8 cellular contexts compared by ENCODE assay signal in the genomic region with DNA sequence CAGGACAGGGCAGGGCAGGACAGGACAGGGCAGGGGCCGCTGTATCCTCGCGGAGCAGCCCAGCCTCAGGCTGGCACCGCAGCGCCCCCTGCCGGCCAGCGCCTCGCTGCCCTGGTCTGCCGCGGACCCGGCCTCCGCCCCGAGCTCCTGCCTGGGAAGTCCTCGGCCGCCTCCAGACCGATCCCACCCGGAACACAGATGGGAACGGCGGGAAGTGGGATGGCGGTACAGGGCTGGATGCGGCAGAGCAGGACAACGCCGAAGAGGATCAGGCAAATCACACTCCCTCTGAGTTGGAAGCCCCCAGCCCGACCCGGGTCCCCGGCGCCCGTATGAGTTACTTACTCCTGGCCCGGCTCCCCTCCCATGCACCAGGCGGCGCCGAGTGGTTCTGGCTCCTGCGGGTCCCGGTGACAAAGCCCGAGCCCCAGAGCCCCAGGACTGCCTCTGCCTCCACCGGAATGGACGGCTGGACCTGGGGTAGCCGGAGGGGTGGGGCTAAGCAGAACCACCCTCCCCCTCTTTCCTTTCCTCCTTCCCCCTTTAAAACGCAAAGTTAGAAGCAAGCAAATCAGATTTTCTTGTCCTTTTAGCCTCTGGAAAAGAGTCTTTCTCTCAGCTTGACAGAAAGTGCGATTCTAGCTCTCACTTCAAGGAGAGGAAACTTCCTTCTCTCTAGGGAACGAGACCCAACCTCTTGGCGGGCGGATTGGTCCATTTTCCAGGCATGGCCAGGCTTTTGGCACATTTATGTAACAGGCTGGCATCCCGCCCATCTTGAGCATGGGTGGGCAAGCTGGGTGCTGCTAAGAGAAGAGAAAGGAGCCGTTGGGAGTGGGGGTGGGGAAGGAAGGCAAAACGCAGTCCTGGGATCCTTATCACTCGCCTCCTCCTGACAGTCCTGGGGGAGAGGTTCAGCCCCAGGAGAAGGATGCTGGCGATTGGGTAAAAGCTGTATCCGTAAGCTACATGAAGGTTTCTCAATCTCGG. TPM values are rescaled to one million over a fixed set of nuclear protein-coding genes. Genes with fewer than 3 reads are reported as not detected.
DNase-seq lines count a peak whose midpoint lies in the region; ATAC-seq and TF ChIP-seq lines count a peak whose summit lies in the region.

A gene with protein sequence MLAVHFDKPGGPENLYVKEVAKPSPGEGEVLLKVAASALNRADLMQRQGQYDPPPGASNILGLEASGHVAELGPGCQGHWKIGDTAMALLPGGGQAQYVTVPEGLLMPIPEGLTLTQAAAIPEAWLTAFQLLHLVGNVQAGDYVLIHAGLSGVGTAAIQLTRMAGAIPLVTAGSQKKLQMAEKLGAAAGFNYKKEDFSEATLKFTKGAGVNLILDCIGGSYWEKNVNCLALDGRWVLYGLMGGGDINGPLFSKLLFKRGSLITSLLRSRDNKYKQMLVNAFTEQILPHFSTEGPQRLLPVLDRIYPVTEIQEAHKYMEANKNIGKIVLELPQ (minus strand): TSS at position 449 of the 990 bp plus-strand sequence. CDS start 508 bp downstream, outside the sequence.

- H3K4me1 ChIP-seq in spleen = peaks cover 6 to 51% (median 24%) of the 10 kb centered on the region in 6 donors

- 2 to 6% (median 4%) methylated on average over 33 to 50 of the region's 50 CpGs for WGBS in spleen, 5 donors

- POLR2A ChIA-PET in AG04449 (lab: Yijun Ruan, JAX) = interaction anchor here (0.6 to 2.3 kb wide), 17 partner anchors 8 to 608 kb away, joined by 3 to 26 read pairs (median 4); partner anchors contain the start of genes ATAD2B, FAM228B, SF3B6 and UBXN2A

- TF ChIP-seq CTCF in AG04449 (IDR thresholded peaks at IDR 0.05; ENCODE audit: insufficient read depth, low read length, missing control alignments) (peak; percentile 95), WERI-Rb-1 (IDR thresholded peaks at IDR 0.05; ENCODE audit: low read depth, low read length) (peak; percentile 98), cardiac fibroblast (IDR thresholded peaks at IDR 0.05; ENCODE audit: low read depth, low read length) (peak; percentile 28), spleen (IDR thresholded peaks at IDR 0.05 in 8 of 11, conservative IDR thresholded peaks at IDR 0.05 in 3 of 11) (peak; percentile 92 to 99 (median 97))

- H3K27ac ChIP-seq in WERI-Rb-1 = peak within 1 kb of the TSS; percentile 92
- H3K27ac ChIP-seq in spleen = peak within 1 kb of the TSS; percentile 69 to 92 (median 88)

- peak; percentile 33 for TF ChIP-seq POLR2A in GM18526 (IDR thresholded peaks at IDR 0.05; ENCODE audit: extremely low read depth, insufficient read length)
- TF ChIP-seq POLR2A in spleen (IDR thresholded peaks at IDR 0.05) = no peak

- H3K36me3 ChIP-seq in WERI-Rb-1 (peaks cover 12% of the 10 kb centered on the region), spleen (peaks cover 0 to 54% (median 10%) of the 10 kb centered on the region in 6 donors)

- CTCF ChIA-PET in AG04449 (lab: Yijun Ruan, JAX) = interaction anchor here (0.6 to 3.9 kb wide), 41 partner anchors 9 to 773 kb away, joined by 3 to 54 read pairs (median 4); partner anchors contain the start of genes ATAD2B, FAM228B, FKBP1B and ITSN2

- no peaks in the 10 kb centered on the region for H3K9me3 ChIP-seq in WERI-Rb-1 (ENCODE audit: severe bottlenecking)
- H3K9me3 ChIP-seq in spleen = no peaks in the 10 kb centered on the region

- peak; percentile 76 for ATAC-seq in HG03064 (IDR thresholded peaks at IDR 0.05; ENCODE audit: low read depth, unreplicated experiment)

- no peak for DNase-seq in AG04449 (ENCODE audit: low read depth, low spot score)
- DNase-seq in NCI-H2107 treated with DMSO at 0.1 percent for 48 hours (lab: John Stamatoyannopoulos, UW; ENCODE audit: unreplicated experiment) = peak; percentile 43
- peak; percentile 93 for DNase-seq in WERI-Rb-1
- DNase-seq in cardiac fibroblast (ENCODE audit: low read depth in 2 of 2) = peak; percentile 91 to 94
- DNase-seq in iris pigment epithelial cell (ENCODE audit: low read depth) = peak; percentile 90
- peak; percentile 98 for DNase-seq in spleen

- intact Hi-C loops in spleen (cut with DNase I; ENCODE audit: low total_unique reads) = loop anchor here (5.0 kb wide), 2 partner anchors 157 to 257 kb away; partner anchors contain the start of gene ATAD2B

- H3K27me3 ChIP-seq in WERI-Rb-1 (ENCODE audit: insufficient read depth, low read depth, severe bottlenecking) = no peaks in the 10 kb centered on the region
- no peaks in the 10 kb centered on the region for H3K27me3 ChIP-seq in spleen (replicated peaks in 1 of 7)

- H3K4me3 ChIP-seq in AG04449 (ENCODE audit: low read depth, low read length) (peak within 1 kb of the TSS; percentile 82), WERI-Rb-1 (ENCODE audit: low read depth, low read length) (peak within 1 kb of the TSS; percentile 48), cardiac fibroblast (replicated peaks in 1 of 2; ENCODE audit: low read depth in 2 of 2, low read length in 2 of 2) (peak within 1 kb of the TSS; percentile 69 to 73), spleen (peak within 1 kb of the TSS; percentile 41 to 76 (median 54))

RNA-seq across cellular contexts. Expression of the gene that starts here (rescaled TPM):
- 10 to 100 TPM in 2 of 7 donors, 1 to 10 TPM in 5; 7.1 to 16.4 (median 8.8) TPM for total RNA-seq in spleen
- polyA plus RNA-seq in spleen = 10 to 100 TPM; 12.0 to 17.6 (median 12.3) TPM

Comparison
In these comparisons a context has a peak if more than half of its experiments do, and no peak if none do; other contexts are left out.
1. CTCF ChIP-seq: peak in every context shown above with its lines; median percentile 98 in WERI-Rb-1; 97 in spleen; 95 in AG04449; 28 in cardiac fibroblast.